ENCODE assay signal across 3 cellular contexts in genomic region chr2:102512161-102512560, GRCh38.
TF ChIP-seq lines count a peak whose summit lies in the region.

No MANE protein-coding gene starts in this region.

TF ChIP-seq in SK-N-SH, 30 proteins besides CTCF, POLR2A, EP300 and RAD21 (continued from another document):
- TF ChIP-seq NFIC (IDR thresholded peaks at IDR 0.05; ENCODE audit: borderline replicate concordance) = no peak
- no peak for TF ChIP-seq REST (IDR thresholded peaks at IDR 0.05; ENCODE audit: low read depth, low read length)
- no peak for TF ChIP-seq TAF1 (IDR thresholded peaks at IDR 0.05; ENCODE audit: borderline replicate concordance, low read depth, low read length)
- TF ChIP-seq, protein P1, sequence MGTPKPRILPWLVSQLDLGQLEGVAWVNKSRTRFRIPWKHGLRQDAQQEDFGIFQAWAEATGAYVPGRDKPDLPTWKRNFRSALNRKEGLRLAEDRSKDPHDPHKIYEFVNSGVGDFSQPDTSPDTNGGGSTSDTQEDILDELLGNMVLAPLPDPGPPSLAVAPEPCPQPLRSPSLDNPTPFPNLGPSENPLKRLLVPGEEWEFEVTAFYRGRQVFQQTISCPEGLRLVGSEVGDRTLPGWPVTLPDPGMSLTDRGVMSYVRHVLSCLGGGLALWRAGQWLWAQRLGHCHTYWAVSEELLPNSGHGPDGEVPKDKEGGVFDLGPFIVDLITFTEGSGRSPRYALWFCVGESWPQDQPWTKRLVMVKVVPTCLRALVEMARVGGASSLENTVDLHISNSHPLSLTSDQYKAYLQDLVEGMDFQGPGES (IDR thresholded peaks at IDR 0.05; ENCODE audit: low read depth, low read length) = no peak
- no peak for TF ChIP-seq YY1 (IDR thresholded peaks at IDR 0.05; ENCODE audit: low read depth)
- no peak for TF ChIP-seq GABPA (IDR thresholded peaks at IDR 0.05; ENCODE audit: low read depth)
- no peak for TF ChIP-seq SIN3A (IDR thresholded peaks at IDR 0.05; ENCODE audit: borderline replicate concordance, low read depth, low read length)
- no peak for TF ChIP-seq RXRA (IDR thresholded peaks at IDR 0.05; ENCODE audit: borderline replicate concordance, low read depth)
- TF ChIP-seq NRF1 (IDR thresholded peaks at IDR 0.05; ENCODE audit: low read depth, low read length) = no peak
- no peak for TF ChIP-seq ZBTB33 (IDR thresholded peaks at IDR 0.05; ENCODE audit: borderline replicate concordance, low read depth)

TF ChIP-seq in SK-N-SH treated with all-trans-retinoic acid at 6 μM for 48 hours, 23 proteins besides CTCF, POLR2A, EP300 and RAD21 (continued from another document):
- TF ChIP-seq, protein P2, sequence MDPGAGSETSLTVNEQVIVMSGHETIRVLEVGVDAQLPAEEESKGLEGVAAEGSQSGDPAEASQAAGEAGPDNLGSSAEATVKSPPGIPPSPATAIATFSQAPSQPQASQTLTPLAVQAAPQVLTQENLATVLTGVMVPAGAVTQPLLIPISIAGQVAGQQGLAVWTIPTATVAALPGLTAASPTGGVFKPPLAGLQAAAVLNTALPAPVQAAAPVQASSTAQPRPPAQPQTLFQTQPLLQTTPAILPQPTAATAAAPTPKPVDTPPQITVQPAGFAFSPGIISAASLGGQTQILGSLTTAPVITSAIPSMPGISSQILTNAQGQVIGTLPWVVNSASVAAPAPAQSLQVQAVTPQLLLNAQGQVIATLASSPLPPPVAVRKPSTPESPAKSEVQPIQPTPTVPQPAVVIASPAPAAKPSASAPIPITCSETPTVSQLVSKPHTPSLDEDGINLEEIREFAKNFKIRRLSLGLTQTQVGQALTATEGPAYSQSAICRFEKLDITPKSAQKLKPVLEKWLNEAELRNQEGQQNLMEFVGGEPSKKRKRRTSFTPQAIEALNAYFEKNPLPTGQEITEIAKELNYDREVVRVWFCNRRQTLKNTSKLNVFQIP (CRISPR knock-in tag; IDR thresholded peaks at IDR 0.05; ENCODE audit: borderline replicate concordance, low read depth) = no peak
- TF ChIP-seq ESRRG (CRISPR knock-in tag; IDR thresholded peaks at IDR 0.05) (no peak), BACH2 (CRISPR knock-in tag; IDR thresholded peaks at IDR 0.05; ENCODE audit: borderline replicate concordance) (no peak), ZNF565 (CRISPR knock-in tag; conservative IDR thresholded peaks at IDR 0.05; ENCODE audit: low read depth) (no peak), PATZ1 (CRISPR knock-in tag; IDR thresholded peaks at IDR 0.05; ENCODE audit: borderline replicate concordance) (no peak), TOX (CRISPR knock-in tag; IDR thresholded peaks at IDR 0.05; ENCODE audit: borderline replicate concordance) (no peak), GLIS3 (CRISPR knock-in tag; IDR thresholded peaks at IDR 0.05) (no peak), ZNF70 (CRISPR knock-in tag; IDR thresholded peaks at IDR 0.05) (no peak), ZFP3 (CRISPR knock-in tag; IDR thresholded peaks at IDR 0.05) (no peak), CSDC2 (CRISPR knock-in tag; IDR thresholded peaks at IDR 0.05) (no peak), SNAI2 (CRISPR knock-in tag; IDR thresholded peaks at IDR 0.05) (no peak), ZFP30 (CRISPR knock-in tag; IDR thresholded peaks at IDR 0.05) (no peak), TSHZ2 (CRISPR knock-in tag; IDR thresholded peaks at IDR 0.05) (no peak)
- TF ChIP-seq, protein P3, sequence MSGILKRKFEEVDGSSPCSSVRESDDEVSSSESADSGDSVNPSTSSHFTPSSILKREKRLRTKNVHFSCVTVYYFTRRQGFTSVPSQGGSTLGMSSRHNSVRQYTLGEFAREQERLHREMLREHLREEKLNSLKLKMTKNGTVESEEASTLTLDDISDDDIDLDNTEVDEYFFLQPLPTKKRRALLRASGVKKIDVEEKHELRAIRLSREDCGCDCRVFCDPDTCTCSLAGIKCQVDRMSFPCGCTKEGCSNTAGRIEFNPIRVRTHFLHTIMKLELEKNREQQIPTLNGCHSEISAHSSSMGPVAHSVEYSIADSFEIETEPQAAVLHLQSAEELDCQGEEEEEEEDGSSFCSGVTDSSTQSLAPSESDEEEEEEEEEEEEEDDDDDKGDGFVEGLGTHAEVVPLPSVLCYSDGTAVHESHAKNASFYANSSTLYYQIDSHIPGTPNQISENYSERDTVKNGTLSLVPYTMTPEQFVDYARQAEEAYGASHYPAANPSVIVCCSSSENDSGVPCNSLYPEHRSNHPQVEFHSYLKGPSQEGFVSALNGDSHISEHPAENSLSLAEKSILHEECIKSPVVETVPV (CRISPR knock-in tag; IDR thresholded peaks at IDR 0.05) = no peak

TF ChIP-seq in HCT116, 20 proteins besides CTCF, POLR2A, EP300 and RAD21 (continued from another document):
- TF ChIP-seq EGR1 (IDR thresholded peaks at IDR 0.05; ENCODE audit: low read depth) (no peak), ZNF274 (IDR thresholded peaks at IDR 0.05; ENCODE audit: low read depth, low read length) (no peak), REST (IDR thresholded peaks at IDR 0.05; ENCODE audit: low read depth) (no peak), FOSL1 (IDR thresholded peaks at IDR 0.05; ENCODE audit: low read depth) (no peak), ATF3 (IDR thresholded peaks at IDR 0.05) (no peak), EZH2phosphoT487 (IDR thresholded peaks at IDR 0.05; ENCODE audit: borderline replicate concordance) (no peak), ZBTB33 (IDR thresholded peaks at IDR 0.05; ENCODE audit: extremely low read depth, insufficient replicate concordance, low read length) (no peak), SIN3A (IDR thresholded peaks at IDR 0.05; ENCODE audit: low read depth) (no peak), CEBPB (IDR thresholded peaks at IDR 0.05; ENCODE audit: low read depth) (no peak), CBX3 (IDR thresholded peaks at IDR 0.05; ENCODE audit: low read depth) (no peak), ZFX (IDR thresholded peaks at IDR 0.05) (no peak), ELF1 (IDR thresholded peaks at IDR 0.05; ENCODE audit: borderline replicate concordance, low read depth) (no peak), SRF (IDR thresholded peaks at IDR 0.05; ENCODE audit: low read depth) (no peak), TCF7L2 (IDR thresholded peaks at IDR 0.05; ENCODE audit: borderline replicate concordance, extremely low read depth, insufficient read depth, insufficient read length) (no peak), YY1 (IDR thresholded peaks at IDR 0.05; ENCODE audit: extremely low read depth, insufficient replicate concordance, low read depth, low read length) (no peak), SP1 (IDR thresholded peaks at IDR 0.05; ENCODE audit: low read depth) (no peak), EZH2 (IDR thresholded peaks at IDR 0.05) (no peak), JUND (IDR thresholded peaks at IDR 0.05) (no peak), MAX (IDR thresholded peaks at IDR 0.05) (no peak)
